Comparison of ENCODE assay signal across 17 cellular contexts in the genomic region with DNA sequence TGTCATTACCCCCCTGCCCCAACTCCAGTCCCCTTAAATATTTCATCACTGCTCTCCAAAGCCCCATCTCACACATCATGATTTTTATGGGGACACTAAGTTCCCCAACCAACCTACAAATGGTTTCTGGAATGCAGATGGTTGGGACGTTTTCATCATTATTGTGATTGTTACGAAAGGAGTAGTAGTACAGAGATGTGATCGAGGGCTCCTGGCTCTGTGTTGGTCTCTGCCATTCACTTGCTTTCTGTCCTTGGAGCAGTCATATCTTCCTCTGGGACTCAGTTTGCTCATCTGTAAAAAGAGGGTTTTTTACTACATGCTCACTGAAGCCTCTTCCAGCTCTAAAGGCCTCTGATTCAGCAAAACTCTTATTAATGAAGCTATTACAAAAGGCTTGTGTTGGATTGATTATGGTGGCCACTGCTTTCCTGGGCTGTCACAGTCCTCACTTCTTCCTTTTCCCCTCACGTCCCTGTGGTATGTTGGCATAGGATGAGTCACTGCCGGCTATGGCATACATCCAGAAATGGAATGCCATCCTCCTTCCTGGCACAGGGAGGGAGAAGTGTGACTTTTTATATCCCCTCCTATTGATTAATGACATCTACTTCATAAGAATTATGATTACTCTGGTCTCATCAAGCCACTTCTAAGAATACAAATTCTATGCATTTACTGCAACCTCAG.
DNase-seq lines count a peak whose midpoint lies in the region; ATAC-seq, FAIRE-seq and TF ChIP-seq lines count a peak whose summit lies in the region.
"Had no signal": no experiment of that assay in that cellular context is flagged by ENCODE, and none has a peak within 500 bp of the region (broad histone marks: within the 10 kb centered on the region; RNA-seq: fewer than 3 reads in every experiment).

No MANE protein-coding gene starts in this region.

- peak; percentile 98 for FAIRE-seq in A549 (lab: Jason Lieb, UNC)
- FAIRE-seq: TTC549 had no signal

- H3K36me3 Mint-ChIP-seq in naive thymus-derived CD8-positive, alpha-beta T cell, result peaks cover 0 to 3% (median 0%) of the 10 kb centered on the region in 3 donors
- no peaks in the 10 kb centered on the region for H3K36me3 Mint-ChIP-seq in nephron progenitor cell (ENCODE audit: low read depth)

- H3K4me1 ChIP-seq in A549 (peaks cover 23% of the 10 kb centered on the region), foreskin keratinocyte (peaks cover 9% of the 10 kb centered on the region)
- H3K4me1 ChIP-seq: lower lobe of right lung, tibial nerve had no signal

- no peaks in the 10 kb centered on the region for H3K27me3 Mint-ChIP-seq in naive thymus-derived CD8-positive, alpha-beta T cell
- H3K27me3 Mint-ChIP-seq in nephron progenitor cell (ENCODE audit: low read depth, poor library complexity), result peaks cover 7% of the 10 kb centered on the region

- H3K4me3 ChIP-seq in A549, result peak overlapping the region; percentile 16; the same call in 1 of the 3 replicates
- H3K4me3 ChIP-seq: lower lobe of right lung, tibial nerve had no signal

- DNase-seq in A549 (ENCODE audit: low read depth in 1 of 2, low spot score in 1 of 2) (peak; percentile 71 to 85), HT1080 (ENCODE audit: low read depth) (peak; percentile 91), foreskin keratinocyte (peak; percentile 20 to 70), C1 segment of cervical spinal cord (lab: John Stamatoyannopoulos, UW) (no peak), nephron progenitor cell (no peak)
- no peak for DNase-seq in naive thymus-derived CD8-positive, alpha-beta T cell
- DNase-seq: activated naive CD4-positive, alpha-beta T cell treated with Interleukin-2 at 50 U/mL for 16 hours; caudate nucleus; erythroblast; lower lobe of right lung; NCI-H2227 treated with DMSO at 0.1 percent for 48 hours; nucleus accumbens; RPMI8226 had no signal

- H3K9me3 Mint-ChIP-seq in naive thymus-derived CD8-positive, alpha-beta T cell, result peaks cover 0 to 31% (median 3%) of the 10 kb centered on the region in 9 donors
- no peaks in the 10 kb centered on the region for H3K9me3 Mint-ChIP-seq in nephron progenitor cell

- 9% methylated on average over 5 of the region's 5 CpGs for WGBS in A549 (ENCODE audit: missing lambda C conversion rate)

- H3K4me3 Mint-ChIP-seq in naive thymus-derived CD8-positive, alpha-beta T cell, result no peak overlapping the region
- no peak overlapping the region for H3K4me3 Mint-ChIP-seq in nephron progenitor cell

- POLR2A ChIA-PET in A549 (lab: Yijun Ruan, JAX), result no interaction called here
- POLR2A ChIA-PET in naive thymus-derived CD8-positive, alpha-beta T cell (lab: Charles Lee), result no interaction called here

- TF ChIP-seq RAD21 in A549 (conservative IDR thresholded peaks at IDR 0.05 in 1 of 2, IDR thresholded peaks at IDR 0.05 in 1 of 2), result peak in 1 of 2 experiments; percentile 26; a peak in 2 of 5 replicates

- TF ChIP-seq CTCF in A549 (IDR thresholded peaks at IDR 0.05) (no peak), foreskin keratinocyte (conservative IDR thresholded peaks at IDR 0.05) (no peak), nephron progenitor cell (IDR thresholded peaks at IDR 0.05) (no peak)

- H3K27me3 ChIP-seq in foreskin keratinocyte, result no peaks in the 10 kb centered on the region
- H3K27me3 ChIP-seq: tibial nerve had no signal

- H3K27ac Mint-ChIP-seq in naive thymus-derived CD8-positive, alpha-beta T cell, result no peak overlapping the region
- no peak overlapping the region for H3K27ac Mint-ChIP-seq in nephron progenitor cell

- peak; percentile 45 to 58; a peak in 2 of 5 replicates for TF ChIP-seq EP300 in A549 (IDR thresholded peaks at IDR 0.05)

- no peaks in the 10 kb centered on the region for H3K4me1 Mint-ChIP-seq in naive thymus-derived CD8-positive, alpha-beta T cell
- peaks cover 9% of the 10 kb centered on the region for H3K4me1 Mint-ChIP-seq in nephron progenitor cell

- peaks cover 25% of the 10 kb centered on the region; the same call in 2 of the 3 replicates for H3K9me3 ChIP-seq in A549
- H3K9me3 ChIP-seq: lower lobe of right lung, tibial nerve had no signal

- H3K27ac ChIP-seq in A549 (peak overlapping the region; percentile 87 to 90), foreskin keratinocyte (no peak overlapping the region)
- H3K27ac ChIP-seq: lower lobe of right lung, tibial nerve had no signal

- H3K4me2 ChIP-seq in A549, result peak overlapping the region; percentile 76

- peak; percentile 78 to 91; a peak in 5 of 6 replicates for ATAC-seq in A549
- ATAC-seq in SK-N-SH treated with all-trans-retinoic acid at 6 μM for 48 hours, result peak; percentile 83
- ATAC-seq in foreskin keratinocyte, result peak; percentile 76
- ATAC-seq in naive thymus-derived CD8-positive, alpha-beta T cell, result no peak
- ATAC-seq in HG03139 (IDR thresholded peaks at IDR 0.05; ENCODE audit: unreplicated experiment), result no peak
- ATAC-seq: lower lobe of right lung had no signal

- CTCF ChIA-PET in A549 (lab: Yijun Ruan, JAX), result no interaction called here

- TF ChIP-seq POLR2A in A549 (IDR thresholded peaks at IDR 0.05; ENCODE audit: low read length), result no peak

TF ChIP-seq in A549, 52 proteins besides CTCF, POLR2A, EP300 and RAD21 (continues in another document):
- TF ChIP-seq, protein P1, sequence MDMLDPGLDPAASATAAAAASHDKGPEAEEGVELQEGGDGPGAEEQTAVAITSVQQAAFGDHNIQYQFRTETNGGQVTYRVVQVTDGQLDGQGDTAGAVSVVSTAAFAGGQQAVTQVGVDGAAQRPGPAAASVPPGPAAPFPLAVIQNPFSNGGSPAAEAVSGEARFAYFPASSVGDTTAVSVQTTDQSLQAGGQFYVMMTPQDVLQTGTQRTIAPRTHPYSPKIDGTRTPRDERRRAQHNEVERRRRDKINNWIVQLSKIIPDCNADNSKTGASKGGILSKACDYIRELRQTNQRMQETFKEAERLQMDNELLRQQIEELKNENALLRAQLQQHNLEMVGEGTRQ (IDR thresholded peaks at IDR 0.05), result no peak
- TF ChIP-seq MAZ (IDR thresholded peaks at IDR 0.05; ENCODE audit: borderline replicate concordance, low read depth, low read length), result no peak
- TF ChIP-seq, protein P2, sequence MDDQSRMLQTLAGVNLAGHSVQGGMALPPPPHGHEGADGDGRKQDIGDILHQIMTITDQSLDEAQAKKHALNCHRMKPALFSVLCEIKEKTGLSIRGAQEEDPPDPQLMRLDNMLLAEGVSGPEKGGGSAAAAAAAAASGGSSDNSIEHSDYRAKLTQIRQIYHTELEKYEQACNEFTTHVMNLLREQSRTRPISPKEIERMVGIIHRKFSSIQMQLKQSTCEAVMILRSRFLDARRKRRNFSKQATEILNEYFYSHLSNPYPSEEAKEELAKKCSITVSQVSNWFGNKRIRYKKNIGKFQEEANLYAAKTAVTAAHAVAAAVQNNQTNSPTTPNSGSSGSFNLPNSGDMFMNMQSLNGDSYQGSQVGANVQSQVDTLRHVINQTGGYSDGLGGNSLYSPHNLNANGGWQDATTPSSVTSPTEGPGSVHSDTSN (IDR thresholded peaks at IDR 0.05), result no peak
- no peak for TF ChIP-seq TFCP2L1 (CRISPR knock-in tag; IDR thresholded peaks at IDR 0.05)
- TF ChIP-seq EHMT2 (IDR thresholded peaks at IDR 0.05; ENCODE audit: low read depth), result no peak
- TF ChIP-seq RCOR1 (IDR thresholded peaks at IDR 0.05; ENCODE audit: low read depth, low read length), result no peak
- no peak for TF ChIP-seq RFX5 (IDR thresholded peaks at IDR 0.05)
- TF ChIP-seq MAFK (IDR thresholded peaks at IDR 0.05; ENCODE audit: partially characterized antibody), result no peak
- peak in 1 of 2 experiments; percentile 70; a peak in 2 of 5 replicates for TF ChIP-seq JUN (IDR thresholded peaks at IDR 0.05)

TF ChIP-seq in SK-N-SH treated with all-trans-retinoic acid at 6 μM for 48 hours, 23 proteins besides CTCF, POLR2A, EP300 and RAD21:
- no peak for TF ChIP-seq ZNF70 (CRISPR knock-in tag; IDR thresholded peaks at IDR 0.05)
- TF ChIP-seq ZNF8 (CRISPR knock-in tag; IDR thresholded peaks at IDR 0.05), result peak; percentile 40; the same call in 1 of the 2 replicates

Comparison
In these comparisons a context has a peak if more than half of its experiments do, and no peak if none do; other contexts are left out.
1. ATAC-seq: peak in A549 (2 of 2), SK-N-SH treated with all-trans-retinoic acid at 6 μM for 48 hours (single experiment) and foreskin keratinocyte (single experiment); none in naive thymus-derived CD8-positive, alpha-beta T cell (0 of 2) and HG03139 (single experiment).
2. DNase-seq: peak in A549 (2 of 2), HT1080 (single experiment) and foreskin keratinocyte (2 of 2); none in naive thymus-derived CD8-positive, alpha-beta T cell (0 of 10), C1 segment of cervical spinal cord (0 of 14) and nephron progenitor cell (single experiment).